Comparison of ENCODE assay signal across 8 cellular contexts in genomic region chr3:11060500-11061251, GRCh38.
DNase-seq lines count a peak whose midpoint lies in the region; ATAC-seq and TF ChIP-seq lines count a peak whose summit lies in the region.

No MANE protein-coding gene starts in this region.

- peak overlapping the region; percentile 90 for H2AFZ ChIP-seq in hepatocyte

- peaks cover 33% of the 10 kb centered on the region for H3K27me3 ChIP-seq in HUES6 (ENCODE audit: control insufficient read depth, insufficient read depth, low read length)
- H3K27me3 ChIP-seq in hepatocyte = peaks cover 20% of the 10 kb centered on the region

- H3K36me3 ChIP-seq in HUES6 (ENCODE audit: control insufficient read depth, insufficient read depth, low read length) (no peaks in the 10 kb centered on the region), hepatocyte (replicated peaks; ENCODE audit: insufficient read depth, low read depth) (no peaks in the 10 kb centered on the region)

- in situ Hi-C loops in SK-MEL-5 (cut with HindIII; ENCODE audit: low pct_unique_long_range_greater_than_20kb, low sequenced_read_pairs) = no loop called here

- H3K4me2 ChIP-seq in hepatocyte = peak overlapping the region; percentile 100

- peak; percentile 96 for TF ChIP-seq CTCF in hepatocyte (IDR thresholded peaks at IDR 0.05; ENCODE audit: poor library complexity)

- H3K27ac ChIP-seq in HUES6 (ENCODE audit: low read depth, low read length) (no peak overlapping the region), hepatocyte (no peak overlapping the region)

- H3K9me3 ChIP-seq in HUES6 (ENCODE audit: control insufficient read depth, insufficient read depth, low read depth, low read length) (peaks cover 11% of the 10 kb centered on the region), hepatocyte (ENCODE audit: low read depth) (no peaks in the 10 kb centered on the region)

- no peaks in the 10 kb centered on the region for H3K79me2 ChIP-seq in hepatocyte

- H3K4me3 ChIP-seq in HUES6 (ENCODE audit: low read depth, low read length) (peak overlapping the region; percentile 51), hepatocyte (peak overlapping the region; percentile 54)

- no peak for ATAC-seq in HG02884 (IDR thresholded peaks at IDR 0.05; ENCODE audit: unreplicated experiment)
- ATAC-seq in HG03565 (IDR thresholded peaks at IDR 0.05; ENCODE audit: unreplicated experiment) = no peak

- H3K4me1 ChIP-seq in HUES6 (ENCODE audit: control insufficient read depth, insufficient read depth, low read length) = peaks cover 2% of the 10 kb centered on the region; the same call in 1 of the 2 replicates
- H3K4me1 ChIP-seq in hepatocyte (ENCODE audit: insufficient read depth) = no peaks in the 10 kb centered on the region

- no peak overlapping the region for H3K9ac ChIP-seq in HUES6 (ENCODE audit: low read length)

- no peaks in the 10 kb centered on the region for H3K9me2 ChIP-seq in hepatocyte (replicated peaks; ENCODE audit: insufficient read depth)

- H4K20me1 ChIP-seq in hepatocyte (ENCODE audit: insufficient read depth, poor library complexity, severe bottlenecking) = no peaks in the 10 kb centered on the region

- 11% methylated on average over 35 of the region's 35 CpGs for WGBS in hepatocyte (ENCODE audit: low lambda C conversion rate, missing lambda C conversion rate)

- peak; percentile 7 for DNase-seq in DMS79 (lab: John Stamatoyannopoulos, UW)
- DNase-seq in SK-MEL-5 (ENCODE audit: low read depth, low spot score) = peak; percentile 59
- peak; percentile 28 for DNase-seq in amniotic epithelial cell (ENCODE audit: low read depth)
- peak; percentile 88 for DNase-seq in hepatocyte (ENCODE audit: low spot score)
- DNase-seq in renal cortical epithelial cell (ENCODE audit: low read depth) = peak; percentile 29

Comparison
In these comparisons a context has a peak if more than half of its experiments do, and no peak if none do; other contexts are left out.
1. DNase-seq: peak in every context shown above with its lines; median percentile 88 in hepatocyte; 59 in SK-MEL-5; 29 in renal cortical epithelial cell; 28 in amniotic epithelial cell; 7 in DMS79.